Comparison of ENCODE assay signal across 1 cellular context in the genomic region with DNA sequence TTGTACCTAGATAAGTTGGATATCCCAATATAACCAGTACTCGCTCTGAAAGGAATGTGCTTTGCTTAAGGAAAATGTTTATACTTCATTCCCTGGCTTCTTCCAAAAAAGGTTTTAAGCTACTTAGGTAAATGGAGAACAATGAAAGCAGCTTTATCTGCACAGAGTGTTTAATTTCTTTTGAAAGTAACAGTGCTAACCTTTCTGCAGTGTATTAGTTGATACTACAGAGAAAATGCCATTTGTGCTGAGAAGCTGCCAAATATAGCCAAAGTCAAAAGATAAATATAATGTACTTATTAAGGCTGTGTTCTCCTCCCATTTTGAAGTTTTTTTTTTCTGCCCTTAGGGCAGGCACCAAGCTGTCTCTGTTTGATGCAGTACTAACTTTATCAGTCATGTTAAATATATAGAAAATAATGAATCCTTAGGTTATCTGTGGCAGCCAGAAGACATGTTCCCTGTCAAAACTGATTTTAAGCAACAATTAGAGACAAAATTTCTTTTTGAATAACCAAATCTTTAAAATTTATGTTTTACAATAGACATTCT.
TF ChIP-seq lines count a peak whose summit lies in the region.

No MANE protein-coding gene starts in this region.

TF ChIP-seq in HCT116, 20 proteins besides CTCF, POLR2A, EP300 and RAD21 (continued from another document):
- TF ChIP-seq REST (IDR thresholded peaks at IDR 0.05; ENCODE audit: low read depth), result no peak
